In genomic region chr6:72646604-72647485, GRCh38 we compare ENCODE assay signal across 17 cellular contexts. TPM values are rescaled to one million over a fixed set of nuclear protein-coding genes. Genes with fewer than 3 reads are reported as not detected.
DNase-seq lines count a peak whose midpoint lies in the region; ATAC-seq, FAIRE-seq and TF ChIP-seq lines count a peak whose summit lies in the region.
"Had no signal": no experiment of that assay in that cellular context is flagged by ENCODE, and none has a peak within 500 bp of the region (broad histone marks: within the 10 kb centered on the region; RNA-seq: fewer than 3 reads in every experiment).

No MANE protein-coding gene starts in this region.

- H3K27ac Mint-ChIP-seq in activated T-cell treated with anti-CD3 and anti-CD28 coated beads, Interleukin-2, amount 50 U/mL, for 72 hours: peak overlapping the region; percentile 44
- H3K27ac Mint-ChIP-seq in stimulated activated effector memory CD8-positive, alpha-beta T cell treated with anti-CD3 and anti-CD28 coated beads, Interleukin-12 subunit alpha, Interleukin-12 subunit beta, amount 100 ng/mL, for 72 hours: peak overlapping the region; percentile 3
- no peak overlapping the region for H3K27ac Mint-ChIP-seq in glutamatergic neuron (ENCODE audit: unreplicated experiment)

- H3K4me2 ChIP-seq in K562 (ENCODE audit: insufficient read depth, low read length): no peak overlapping the region
- H3K4me2 ChIP-seq: BLaER1 treated with 17β-estradiol and CSF1 and Interleukin-3, amounts not matched to agents 10 nM and 100 nM had no signal

- BruUV-seq in K562 (replicated peaks; lab: Mats Ljungman, UMichigan): no TSS peak

- no peak overlapping the region for H2AFZ ChIP-seq in K562 (ENCODE audit: low read depth, low read length)

- no peak for TF ChIP-seq EP300 in K562 (IDR thresholded peaks at IDR 0.05; ENCODE audit: low read length)

- no peaks in the 10 kb centered on the region for H3K79me2 ChIP-seq in K562 (ENCODE audit: control insufficient read depth, insufficient read depth, low read length)

- peaks cover 2% of the 10 kb centered on the region in 2 donors for H3K9me3 Mint-ChIP-seq in activated T-cell treated with anti-CD3 and anti-CD28 coated beads, Interleukin-2, amount 50 U/mL, for 72 hours
- no peaks in the 10 kb centered on the region for H3K9me3 Mint-ChIP-seq in stimulated activated effector memory CD8-positive, alpha-beta T cell treated with anti-CD3 and anti-CD28 coated beads, Interleukin-12 subunit alpha, Interleukin-12 subunit beta, amount 100 ng/mL, for 72 hours
- H3K9me3 Mint-ChIP-seq in glutamatergic neuron (ENCODE audit: unreplicated experiment): no peaks in the 10 kb centered on the region

- peaks cover 32% of the 10 kb centered on the region for H3K4me1 Mint-ChIP-seq in activated T-cell treated with anti-CD3 and anti-CD28 coated beads, Interleukin-2, amount 50 U/mL, for 72 hours (ENCODE audit: low read depth)
- peaks cover 13% of the 10 kb centered on the region for H3K4me1 Mint-ChIP-seq in stimulated activated effector memory CD8-positive, alpha-beta T cell treated with anti-CD3 and anti-CD28 coated beads, Interleukin-12 subunit alpha, Interleukin-12 subunit beta, amount 100 ng/mL, for 72 hours
- peaks cover 9% of the 10 kb centered on the region for H3K4me1 Mint-ChIP-seq in glutamatergic neuron (ENCODE audit: low read depth, unreplicated experiment)

- no peak for FAIRE-seq in K562 (lab: Jason Lieb, UNC)

- H3K4me3 Mint-ChIP-seq in activated T-cell treated with anti-CD3 and anti-CD28 coated beads, Interleukin-2, amount 50 U/mL, for 72 hours: no peak overlapping the region
- H3K4me3 Mint-ChIP-seq in stimulated activated effector memory CD8-positive, alpha-beta T cell treated with anti-CD3 and anti-CD28 coated beads, Interleukin-12 subunit alpha, Interleukin-12 subunit beta, amount 100 ng/mL, for 72 hours: no peak overlapping the region
- H3K4me3 Mint-ChIP-seq in glutamatergic neuron (ENCODE audit: unreplicated experiment): no peak overlapping the region

- no peak overlapping the region for H3K27ac ChIP-seq in K562 (ENCODE audit: extremely low read depth, low read depth, low read length)
- H3K27ac ChIP-seq: 22Rv1; BLaER1 treated with 17β-estradiol and CSF1 and Interleukin-3, amounts not matched to agents 10 nM and 100 nM; SJCRH30 had no signal

- CTCF ChIA-PET in K562 (lab: Yijun Ruan, JAX; ENCODE audit: low intra/inter-chr PET ratio): no interaction called here

- no peak for DNase-seq in activated T-cell treated with anti-CD3 and anti-CD28 coated beads, Interleukin-2, amount 50 U/mL, for 72 hours
- DNase-seq in activated T-cell treated with anti-CD3 and anti-CD28 coated beads, Interleukin-2, amount 50 U/mL, for 48 hours: no peak
- DNase-seq in HT1080 (ENCODE audit: low read depth) (peak; percentile 32), K562 (ENCODE audit: extremely low read depth in 1 of 4, low spot score in 3 of 4) (no peak), glutamatergic neuron (no peak), Right ventricle myocardium superior (no peak), head of caudate nucleus (no peak)
- DNase-seq in stimulated activated effector memory CD8-positive, alpha-beta T cell treated with anti-CD3 and anti-CD28 coated beads, Interleukin-12 subunit alpha, Interleukin-12 subunit beta, amount 100 ng/mL, for 72 hours (ENCODE audit: low spot score in 2 of 2): no peak
- DNase-seq: MG63, NCI-H1092 treated with DMSO at 0.1 percent for 48 hours, NCI-H1694 treated with DMSO at 0.1 percent for 48 hours, NCI-H446, NCI-H748 treated with DMSO at 0.1 percent for 48 hours, SJCRH30, SW 1271 had no signal

- 48% methylated on average over 3 of the region's 4 CpGs for WGBS in K562 (ENCODE audit: insufficient coverage, low coverage, missing lambda C conversion rate)

- ATAC-seq in activated T-cell treated with anti-CD3 and anti-CD28 coated beads, Interleukin-2, amount 50 U/mL, for 72 hours (replicated peaks in 1 of 2): peak in 1 of 2 donors; percentile 41
- ATAC-seq in K562 (no peak), Right ventricle myocardium superior (ENCODE audit: poor library complexity) (no peak)
- peak; percentile 56 for ATAC-seq in stimulated activated effector memory CD8-positive, alpha-beta T cell treated with anti-CD3 and anti-CD28 coated beads, Interleukin-12 subunit alpha, Interleukin-12 subunit beta, amount 100 ng/mL, for 72 hours

- no peaks in the 10 kb centered on the region for H3K9me1 ChIP-seq in K562 (ENCODE audit: control insufficient read depth, insufficient read depth, low read length)

- H4K20me1 ChIP-seq in K562 (replicated peaks; ENCODE audit: control insufficient read depth, insufficient read depth, low read length): no peaks in the 10 kb centered on the region

- TF ChIP-seq RAD21 in K562 (CRISPR knock-in tag; conservative IDR thresholded peaks at IDR 0.05 in 1 of 2, IDR thresholded peaks at IDR 0.05 in 1 of 2): no peak

- TF ChIP-seq POLR2A in K562 (conservative IDR thresholded peaks at IDR 0.05): no peak

- no peak overlapping the region for H3K4me3 ChIP-seq in K562
- H3K4me3 ChIP-seq: BLaER1 treated with 17β-estradiol and CSF1 and Interleukin-3, amounts not matched to agents 10 nM and 100 nM; MG63; SJCRH30 had no signal

- no peaks in the 10 kb centered on the region for H3K4me1 ChIP-seq in K562 (replicated peaks in 1 of 2; ENCODE audit: control insufficient read depth in 2 of 2, insufficient read depth in 2 of 2, low read length in 2 of 2)
- H3K4me1 ChIP-seq: SJCRH30 had no signal

- H3K36me3 ChIP-seq in K562 (ENCODE audit: control insufficient read depth, insufficient read depth, low read length): no peaks in the 10 kb centered on the region
- H3K36me3 ChIP-seq: SJCRH30 had no signal

- POLR2A ChIA-PET in K562 (lab: Yijun Ruan, JAX): no interaction called here

- TF ChIP-seq CTCF in K562 (IDR thresholded peaks at IDR 0.05 in 2 of 3, conservative IDR thresholded peaks at IDR 0.05 in 1 of 3; ENCODE audit: insufficient read depth in 2 of 3, low read depth in 1 of 3, low read length in 3 of 3) (no peak), glutamatergic neuron (IDR thresholded peaks at IDR 0.05; ENCODE audit: partially characterized antibody, unreplicated experiment) (no peak)

- H3K27me3 ChIP-seq in K562 (ENCODE audit: control insufficient read depth in 2 of 2, insufficient read depth in 2 of 2, low read length in 2 of 2): no peaks in the 10 kb centered on the region
- H3K27me3 ChIP-seq: BLaER1 treated with 17β-estradiol and CSF1 and Interleukin-3, amounts not matched to agents 10 nM and 100 nM; MG63; SJCRH30 had no signal

- H3K36me3 Mint-ChIP-seq in activated T-cell treated with anti-CD3 and anti-CD28 coated beads, Interleukin-2, amount 50 U/mL, for 72 hours (ENCODE audit: insufficient read depth in 2 of 2): peaks cover 2 to 4% of the 10 kb centered on the region in 2 donors
- H3K36me3 Mint-ChIP-seq in stimulated activated effector memory CD8-positive, alpha-beta T cell treated with anti-CD3 and anti-CD28 coated beads, Interleukin-12 subunit alpha, Interleukin-12 subunit beta, amount 100 ng/mL, for 72 hours: no peaks in the 10 kb centered on the region
- H3K36me3 Mint-ChIP-seq in glutamatergic neuron (ENCODE audit: unreplicated experiment): no peaks in the 10 kb centered on the region

- H3K9ac ChIP-seq in K562 (ENCODE audit: insufficient read depth in 1 of 2, low read depth in 2 of 2, low read length in 2 of 2): no peak overlapping the region
- H3K9ac ChIP-seq: BLaER1 treated with 17β-estradiol and CSF1 and Interleukin-3, amounts not matched to agents 10 nM and 100 nM had no signal

- in situ Hi-C loops in K562 (cut with MboI): no loop called here

- no peaks in the 10 kb centered on the region for H3K9me3 ChIP-seq in K562 (replicated peaks; ENCODE audit: control insufficient read depth, insufficient read depth, low read depth, low read length)
- H3K9me3 ChIP-seq: BLaER1 treated with 17β-estradiol and CSF1 and Interleukin-3, amounts not matched to agents 10 nM and 100 nM; MG63; SJCRH30 had no signal

- H3K27me3 Mint-ChIP-seq in activated T-cell treated with anti-CD3 and anti-CD28 coated beads, Interleukin-2, amount 50 U/mL, for 72 hours (ENCODE audit: low read depth): no peaks in the 10 kb centered on the region
- peaks cover 2% of the 10 kb centered on the region for H3K27me3 Mint-ChIP-seq in glutamatergic neuron (ENCODE audit: unreplicated experiment)

- intact Hi-C loops in K562 (cut with micrococcal nuclease): no loop called here
- intact Hi-C loops in Right ventricle myocardium superior (cut with DNase I): no loop called here
- intact Hi-C loops in head of caudate nucleus (cut with DNase I): no loop called here

RNA-seq across cellular contexts. Expression of gene KCNQ5, which starts 25.0 kb away (rescaled TPM):
- total RNA-seq in activated T-cell treated with anti-CD3 and anti-CD28 coated beads, Interleukin-2, amount 50 U/mL, for 72 hours: 1 to 10 TPM; 6.1 to 9.8 TPM
- total RNA-seq in HT1080 (2014; rRNA removed; shearing (Covaris generic)): 6.9 and 11.3 TPM in 2 replicates
- 4.4 and 5.3 TPM in 2 replicates for polyA plus RNA-seq in HT1080 (2015; cell fraction: cytosol; rRNA removed)
- polyA plus RNA-seq in HT1080 (2015; cell fraction: nucleus; rRNA removed): 4.7 and 5.1 TPM in 2 replicates
- total RNA-seq in K562 (2011; cell fraction: chromatin; rRNA removed; ENCODE audit: low replicate concordance): 6.0 and 20.4 TPM in 2 replicates
- 4.3 and 5.5 TPM in 2 replicates for total RNA-seq in K562 (2011; cell fraction: nucleolus; rRNA removed)
- 11.5 and 12.2 TPM in 2 replicates for total RNA-seq in K562 (2011; cell fraction: nucleoplasm; rRNA removed)
- 2.4 and 2.6 TPM in 2 replicates for total RNA-seq in K562 (2014; rRNA removed)
- total RNA-seq in K562 (2014; rRNA removed; fragmentation: Illumina TruSeq; extraction: Trizol): 3.8 and 4.4 TPM in 2 replicates
- total RNA-seq in K562 (2015; rRNA removed; fragmentation: Illumina TruSeq; extraction: Trizol): 5.9 and 6.5 TPM in 2 replicates
- 5.0 and 5.7 TPM in 2 replicates for total RNA-seq in K562 (2021)
- polyA plus RNA-seq in K562 (2011; rRNA removed): 2.0 and 3.5 TPM in 2 replicates
- polyA plus RNA-seq in K562 (2011; cell fraction: cytosol; rRNA removed): 0.81 and 2.0 TPM in 2 replicates
- 2.2 and 3.4 TPM in 2 replicates for polyA plus RNA-seq in K562 (2011; cell fraction: nucleus; rRNA removed)
- polyA plus RNA-seq in K562 (2012): 1.7 and 4.0 TPM in 2 replicates
- polyA plus RNA-seq in K562 (2014; fragmentation: Illumina TruSeq; extraction: Trizol): 2.5 and 3.1 TPM in 2 replicates
- polyA plus RNA-seq in K562 (2014; fragmentation: Nextera tagmentation; extraction: Ambion mirVana): 1 to 10 TPM in 1 of 2 experiments, under 1 TPM in 1; 0.31 to 1.1 TPM
- polyA plus RNA-seq in K562 (2014; rRNA removed): 2.0 and 2.5 TPM in 2 replicates
- polyA minus RNA-seq in K562 (2011; rRNA and poly(A)+ RNA removed): 5.4 and 9.4 TPM in 2 replicates
- 2.8 and 4.7 TPM in 2 replicates for polyA minus RNA-seq in K562 (2011; cell fraction: cytosol; rRNA and poly(A)+ RNA removed)
- 10.6 and 24.9 TPM in 2 replicates for polyA minus RNA-seq in K562 (2011; cell fraction: nucleus; rRNA and poly(A)+ RNA removed)
- total RNA-seq in glutamatergic neuron (ENCODE audit: unreplicated experiment): 1.5 TPM
- not detected for total RNA-seq in Right ventricle myocardium superior
- total RNA-seq: SJCRH30 had no signal
